In genomic region chr13:111241862-111242261, GRCh38 we compare ENCODE assay signal across 15 cellular contexts.
"Had no signal": no experiment of that assay in that cellular context is flagged by ENCODE, and none has a peak within 500 bp of the region (broad histone marks: within the 10 kb centered on the region; RNA-seq: fewer than 3 reads in every experiment).

No MANE protein-coding gene starts in this region.

- H3K4me3 ChIP-seq: body of pancreas, esophagus squamous epithelium, pancreas had no signal

- H3K27ac ChIP-seq: body of pancreas, esophagus squamous epithelium, pancreas, WERI-Rb-1 had no signal

- H3K27me3 Mint-ChIP-seq: activated CD4-positive, alpha-beta memory T cell treated with anti-CD3 and anti-CD28 coated beads for 36 hours; activated naive CD8-positive, alpha-beta T cell; stimulated activated memory B cell treated with anti-CD40 and anti-IgM and Interleukin-4, amounts not matched to agents 10 μg/mL and 1 μg/mL and 100 μg/mL, for 72 hours had no signal

- H3K27ac Mint-ChIP-seq: activated CD4-positive, alpha-beta memory T cell treated with anti-CD3 and anti-CD28 coated beads for 36 hours; activated naive CD8-positive, alpha-beta T cell; stimulated activated memory B cell treated with anti-CD40 and anti-IgM and Interleukin-4, amounts not matched to agents 10 μg/mL and 1 μg/mL and 100 μg/mL, for 72 hours; T-helper 1 cell treated with Interleukin-12 subunit alpha and Interleukin-12 subunit beta and Interleukin-4 antibody, amounts not matched to agents 30 μg/mL and 1 μg/mL, for 36 hours had no signal

- DNase-seq: activated CD4-positive, alpha-beta memory T cell treated with anti-CD3 and anti-CD28 coated beads for 36 hours; activated effector memory CD4-positive, alpha-beta T cell treated with Interleukin-2 at 50 U/mL for 16 hours; activated T-cell treated with anti-CD3 and anti-CD28 coated beads, Interleukin-2, amount 50 U/mL, for 4 hours; amniotic stem cell; body of pancreas; esophagus squamous epithelium; glutamatergic neuron; kidney glomerular epithelial cell; mesendoderm; pancreas; trophoblast cell; WERI-Rb-1 had no signal

- H3K4me1 ChIP-seq: body of pancreas, esophagus squamous epithelium, pancreas had no signal

- H3K27me3 ChIP-seq: body of pancreas, esophagus squamous epithelium, pancreas had no signal

- H3K4me3 Mint-ChIP-seq: activated CD4-positive, alpha-beta memory T cell treated with anti-CD3 and anti-CD28 coated beads for 36 hours; activated naive CD8-positive, alpha-beta T cell; activated T-cell treated with anti-CD3 and anti-CD28 coated beads, Interleukin-2, amount 50 U/mL, for 4 hours; stimulated activated memory B cell treated with anti-CD40 and anti-IgM and Interleukin-4, amounts not matched to agents 10 μg/mL and 1 μg/mL and 100 μg/mL, for 72 hours; T-helper 1 cell treated with Interleukin-12 subunit alpha and Interleukin-12 subunit beta and Interleukin-4 antibody, amounts not matched to agents 30 μg/mL and 1 μg/mL, for 36 hours had no signal

- H3K9me3 ChIP-seq: body of pancreas, esophagus squamous epithelium, pancreas had no signal

- ATAC-seq: activated T-cell treated with anti-CD3 and anti-CD28 coated beads, Interleukin-2, amount 50 U/mL, for 4 hours; body of pancreas; pancreas; stimulated activated memory B cell treated with anti-CD40 and anti-IgM and Interleukin-4, amounts not matched to agents 10 μg/mL and 1 μg/mL and 100 μg/mL, for 72 hours had no signal

- H3K9me3 Mint-ChIP-seq: activated CD4-positive, alpha-beta memory T cell treated with anti-CD3 and anti-CD28 coated beads for 36 hours; activated T-cell treated with anti-CD3 and anti-CD28 coated beads, Interleukin-2, amount 50 U/mL, for 4 hours; stimulated activated memory B cell treated with anti-CD40 and anti-IgM and Interleukin-4, amounts not matched to agents 10 μg/mL and 1 μg/mL and 100 μg/mL, for 72 hours; T-helper 1 cell treated with Interleukin-12 subunit alpha and Interleukin-12 subunit beta and Interleukin-4 antibody, amounts not matched to agents 30 μg/mL and 1 μg/mL, for 36 hours had no signal

- FAIRE-seq: pancreas had no signal
